13 cellular contexts compared by ENCODE assay signal in the genomic region with DNA sequence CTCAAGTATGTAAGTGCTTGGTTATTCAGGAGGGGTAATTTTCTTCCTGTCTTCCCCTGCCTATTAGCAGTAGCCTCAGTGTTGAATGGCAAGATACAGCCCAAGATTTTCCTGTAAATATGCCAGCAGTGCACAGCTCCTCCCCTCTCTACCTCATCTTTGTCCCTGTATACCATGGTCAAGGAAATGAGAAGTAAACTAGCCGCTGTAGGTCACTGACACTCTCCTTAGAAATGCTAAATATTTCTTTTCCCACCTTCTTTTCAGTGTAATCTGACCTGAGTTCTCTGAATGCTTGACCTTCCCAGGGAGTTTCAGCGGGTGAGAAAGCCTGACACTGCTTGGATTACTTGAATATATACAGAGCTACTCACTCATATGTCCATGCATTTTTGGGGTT.
DNase-seq lines count a peak whose midpoint lies in the region; ATAC-seq and TF ChIP-seq lines count a peak whose summit lies in the region.
"Had no signal": no experiment of that assay in that cellular context is flagged by ENCODE, and none has a peak within 500 bp of the region (broad histone marks: within the 10 kb centered on the region; RNA-seq: fewer than 3 reads in every experiment).

No MANE protein-coding gene starts in this region.

- H3K4me3 ChIP-seq in Karpas-422 (ENCODE audit: low read length), result no peak overlapping the region
- H3K4me3 ChIP-seq: SK-N-MC had no signal

- DNase-seq in Daoy (ENCODE audit: low read depth), result peak; percentile 73
- DNase-seq in Karpas-422, result no peak
- peak; percentile 70 for DNase-seq in dermis blood vessel endothelial cell
- no peak for DNase-seq in nephron progenitor cell
- DNase-seq: activated CD8-positive, alpha-beta memory T cell treated with anti-CD3 and anti-CD28 coated beads, Interleukin-2, amount 10 ng/mL, durations not matched to agents 7 days and 5 days; NCI-H2029; small intestine; stimulated activated naive CD4-positive, alpha-beta T cell treated with Interleukin-2 at 50 U/mL for 16 hours had no signal

- H3K4me1 ChIP-seq in Karpas-422 (ENCODE audit: low read length), result peaks cover 86% of the 10 kb centered on the region

- H3K27ac ChIP-seq in Karpas-422 (ENCODE audit: low read length), result peak overlapping the region; percentile 34; the same call in 1 of the 2 replicates
- H3K27ac ChIP-seq: SK-N-MC had no signal

- no peaks in the 10 kb centered on the region for H3K9me3 ChIP-seq in Karpas-422 (ENCODE audit: low read length)

- H3K79me2 ChIP-seq in Karpas-422 (ENCODE audit: low read length), result peaks cover 92% of the 10 kb centered on the region

- no peak for ATAC-seq in GM18520 (IDR thresholded peaks at IDR 0.05; ENCODE audit: unreplicated experiment)
- no peak for ATAC-seq in HG03175 (IDR thresholded peaks at IDR 0.05; ENCODE audit: unreplicated experiment)
- ATAC-seq in HG03108 (IDR thresholded peaks at IDR 0.05; ENCODE audit: unreplicated experiment), result no peak
- no peak for ATAC-seq in HG03571 (IDR thresholded peaks at IDR 0.05; ENCODE audit: unreplicated experiment)
- ATAC-seq: activated CD8-positive, alpha-beta memory T cell treated with anti-CD3 and anti-CD28 coated beads, Interleukin-2, amount 10 ng/mL, durations not matched to agents 7 days and 5 days had no signal

- peak overlapping the region; percentile 86 for H3K27ac Mint-ChIP-seq in nephron progenitor cell
- H3K27ac Mint-ChIP-seq: activated CD8-positive, alpha-beta memory T cell treated with anti-CD3 and anti-CD28 coated beads, Interleukin-2, amount 10 ng/mL, durations not matched to agents 7 days and 5 days had no signal

- no peak overlapping the region for H3K9ac ChIP-seq in Karpas-422 (ENCODE audit: low read length)

- no peaks in the 10 kb centered on the region for H3K27me3 Mint-ChIP-seq in nephron progenitor cell (ENCODE audit: low read depth, poor library complexity)
- H3K27me3 Mint-ChIP-seq: activated CD8-positive, alpha-beta memory T cell treated with anti-CD3 and anti-CD28 coated beads, Interleukin-2, amount 10 ng/mL, durations not matched to agents 7 days and 5 days had no signal

- H3K4me2 ChIP-seq in Karpas-422 (ENCODE audit: low read depth, low read length, poor library complexity, severe bottlenecking), result no peak overlapping the region

- peaks cover 9% of the 10 kb centered on the region for H3K36me3 Mint-ChIP-seq in nephron progenitor cell (ENCODE audit: low read depth)

- H3K4me1 Mint-ChIP-seq in nephron progenitor cell, result peaks cover 67% of the 10 kb centered on the region

- H3K4me3 Mint-ChIP-seq in nephron progenitor cell, result peak overlapping the region; percentile 41
- H3K4me3 Mint-ChIP-seq: activated CD8-positive, alpha-beta memory T cell treated with anti-CD3 and anti-CD28 coated beads, Interleukin-2, amount 10 ng/mL, durations not matched to agents 7 days and 5 days had no signal

- H4K20me1 ChIP-seq in Karpas-422 (ENCODE audit: insufficient read depth, low read depth, low read length), result no peaks in the 10 kb centered on the region

- no peak overlapping the region for H2AFZ ChIP-seq in Karpas-422 (ENCODE audit: low read length)

- TF ChIP-seq CTCF in nephron progenitor cell (IDR thresholded peaks at IDR 0.05), result no peak

- H3K9me3 Mint-ChIP-seq in nephron progenitor cell, result no peaks in the 10 kb centered on the region

- H3K27me3 ChIP-seq in Karpas-422 (ENCODE audit: low read length), result no peaks in the 10 kb centered on the region

- H3K36me3 ChIP-seq in Karpas-422 (ENCODE audit: insufficient read depth, low read length), result 0 out of 2 replicates have a peak, but pooled peaks cover 4% of the 10 kb centered on the region

- no peaks in the 10 kb centered on the region for H3K9me2 ChIP-seq in Karpas-422 (replicated peaks; ENCODE audit: insufficient read depth, low read length)

Comparison
In these comparisons a context has a peak if more than half of its experiments do, and no peak if none do; other contexts are left out.
1. DNase-seq: peak in Daoy (single experiment) and dermis blood vessel endothelial cell (single experiment); none in Karpas-422 (single experiment) and nephron progenitor cell (single experiment).